ENCODE assay signal across 1 cellular context in the genomic region with DNA sequence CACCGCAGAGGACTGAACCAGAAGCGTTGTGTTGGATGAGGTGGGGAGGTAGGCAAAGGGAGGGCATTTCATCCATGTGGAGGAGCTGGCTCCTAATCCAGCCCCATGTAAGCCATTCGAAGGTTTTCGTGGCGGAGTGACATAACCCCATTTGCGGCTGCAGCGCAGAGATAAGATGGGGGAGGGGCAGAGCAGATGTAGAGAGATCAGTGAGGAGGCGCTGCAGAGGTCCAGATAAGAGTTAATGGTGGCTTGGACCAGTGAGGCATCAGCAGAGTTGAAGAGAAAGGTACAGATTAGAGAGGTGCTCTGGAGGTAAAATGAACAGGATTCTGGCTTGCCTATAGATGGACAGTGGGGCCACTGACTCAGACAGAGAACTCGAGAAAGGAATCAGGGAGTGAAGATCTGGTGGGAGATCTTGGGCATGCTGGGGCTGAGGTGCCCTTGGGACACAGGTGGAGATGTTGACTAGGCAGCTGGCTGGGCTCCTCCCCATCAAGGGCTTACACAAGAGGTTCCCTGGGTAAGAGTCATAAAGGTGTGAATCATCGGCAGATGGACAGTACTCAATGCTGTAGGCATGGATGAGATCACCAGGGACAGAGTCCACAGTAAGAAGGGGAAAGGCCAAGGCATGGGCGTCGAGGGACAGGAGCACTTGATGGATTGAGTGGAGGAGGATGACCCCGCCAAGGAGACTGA.
A peak's percentile ranks its signal among the peaks of the same experiment; 100 is the strongest.
TF ChIP-seq lines count a peak whose summit lies in the region.

No MANE protein-coding gene starts in this region.

TF ChIP-seq in K562, 482 proteins besides CTCF, POLR2A, EP300 and RAD21 (continued from another document and continues in another):
- TF ChIP-seq IRF9 (tag; IDR thresholded peaks at IDR 0.05) = peak; percentile 89
- TF ChIP-seq, protein P1, sequence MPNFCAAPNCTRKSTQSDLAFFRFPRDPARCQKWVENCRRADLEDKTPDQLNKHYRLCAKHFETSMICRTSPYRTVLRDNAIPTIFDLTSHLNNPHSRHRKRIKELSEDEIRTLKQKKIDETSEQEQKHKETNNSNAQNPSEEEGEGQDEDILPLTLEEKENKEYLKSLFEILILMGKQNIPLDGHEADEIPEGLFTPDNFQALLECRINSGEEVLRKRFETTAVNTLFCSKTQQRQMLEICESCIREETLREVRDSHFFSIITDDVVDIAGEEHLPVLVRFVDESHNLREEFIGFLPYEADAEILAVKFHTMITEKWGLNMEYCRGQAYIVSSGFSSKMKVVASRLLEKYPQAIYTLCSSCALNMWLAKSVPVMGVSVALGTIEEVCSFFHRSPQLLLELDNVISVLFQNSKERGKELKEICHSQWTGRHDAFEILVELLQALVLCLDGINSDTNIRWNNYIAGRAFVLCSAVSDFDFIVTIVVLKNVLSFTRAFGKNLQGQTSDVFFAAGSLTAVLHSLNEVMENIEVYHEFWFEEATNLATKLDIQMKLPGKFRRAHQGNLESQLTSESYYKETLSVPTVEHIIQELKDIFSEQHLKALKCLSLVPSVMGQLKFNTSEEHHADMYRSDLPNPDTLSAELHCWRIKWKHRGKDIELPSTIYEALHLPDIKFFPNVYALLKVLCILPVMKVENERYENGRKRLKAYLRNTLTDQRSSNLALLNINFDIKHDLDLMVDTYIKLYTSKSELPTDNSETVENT (CRISPR knock-in tag; IDR thresholded peaks at IDR 0.05) = no peak
- TF ChIP-seq, protein P2, sequence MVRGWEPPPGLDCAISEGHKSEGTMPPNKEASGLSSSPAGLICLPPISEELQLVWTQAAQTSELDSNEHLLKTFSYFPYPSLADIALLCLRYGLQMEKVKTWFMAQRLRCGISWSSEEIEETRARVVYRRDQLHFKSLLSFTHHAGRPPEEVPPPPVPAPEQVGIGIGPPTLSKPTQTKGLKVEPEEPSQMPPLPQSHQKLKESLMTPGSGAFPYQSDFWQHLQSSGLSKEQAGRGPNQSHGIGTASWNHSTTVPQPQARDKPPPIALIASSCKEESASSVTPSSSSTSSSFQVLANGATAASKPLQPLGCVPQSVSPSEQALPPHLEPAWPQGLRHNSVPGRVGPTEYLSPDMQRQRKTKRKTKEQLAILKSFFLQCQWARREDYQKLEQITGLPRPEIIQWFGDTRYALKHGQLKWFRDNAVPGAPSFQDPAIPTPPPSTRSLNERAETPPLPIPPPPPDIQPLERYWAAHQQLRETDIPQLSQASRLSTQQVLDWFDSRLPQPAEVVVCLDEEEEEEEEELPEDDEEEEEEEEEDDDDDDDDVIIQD (CRISPR knock-in tag; IDR thresholded peaks at IDR 0.05) = no peak
- TF ChIP-seq ZNF695 (CRISPR knock-in tag; IDR thresholded peaks at IDR 0.05) = 0 out of 2 replicates have a peak, but pooled peaks have one; percentile 52
- no peak for TF ChIP-seq ZNF398 (CRISPR knock-in tag; IDR thresholded peaks at IDR 0.05)
- no peak for TF ChIP-seq BRD4 (IDR thresholded peaks at IDR 0.05)
- TF ChIP-seq ZNF354B (CRISPR knock-in tag; IDR thresholded peaks at IDR 0.05) = no peak
- TF ChIP-seq NR1H2 (CRISPR knock-in tag; IDR thresholded peaks at IDR 0.05) = peak; percentile 69; the same call in 1 of the 2 replicates
- TF ChIP-seq ZNF347 (CRISPR knock-in tag; IDR thresholded peaks at IDR 0.05; ENCODE audit: low read depth) = no peak
- TF ChIP-seq RUNX1 (IDR thresholded peaks at IDR 0.05; ENCODE audit: low read depth) = peak; percentile 99
- TF ChIP-seq NCOA2 (IDR thresholded peaks at IDR 0.05; ENCODE audit: partially characterized antibody in 2 of 2) = peak in 1 of 2 experiments; percentile 93
- 0 out of 2 replicates have a peak, but pooled peaks have one; percentile 69 for TF ChIP-seq GABPB1 (CRISPR knock-in tag; IDR thresholded peaks at IDR 0.05)
- no peak for TF ChIP-seq ZNF77 (CRISPR knock-in tag; IDR thresholded peaks at IDR 0.05)
- no peak for TF ChIP-seq HSF4 (CRISPR knock-in tag; IDR thresholded peaks at IDR 0.05; ENCODE audit: borderline replicate concordance)
- TF ChIP-seq ZNF586 (CRISPR knock-in tag; conservative IDR thresholded peaks at IDR 0.05) = no peak
- no peak for TF ChIP-seq TAF15 (IDR thresholded peaks at IDR 0.05; ENCODE audit: low read depth, low read length)
- peak; percentile 88 to 95 for TF ChIP-seq MLLT1 (IDR thresholded peaks at IDR 0.05)
- no peak for TF ChIP-seq ATF1 (CRISPR knock-in tag; IDR thresholded peaks at IDR 0.05)
- peak; percentile 92 for TF ChIP-seq ATF1 (tag; IDR thresholded peaks at IDR 0.05)
- TF ChIP-seq LEF1 (IDR thresholded peaks at IDR 0.05) = peak; percentile 100
- TF ChIP-seq TCF7L2 (IDR thresholded peaks at IDR 0.05; ENCODE audit: low read depth, low read length) = no peak
- no peak for TF ChIP-seq ZNF57 (CRISPR knock-in tag; IDR thresholded peaks at IDR 0.05)
- TF ChIP-seq FOSL1 (tag; conservative IDR thresholded peaks at IDR 0.05) = peak; percentile 98
- TF ChIP-seq, protein P3, sequence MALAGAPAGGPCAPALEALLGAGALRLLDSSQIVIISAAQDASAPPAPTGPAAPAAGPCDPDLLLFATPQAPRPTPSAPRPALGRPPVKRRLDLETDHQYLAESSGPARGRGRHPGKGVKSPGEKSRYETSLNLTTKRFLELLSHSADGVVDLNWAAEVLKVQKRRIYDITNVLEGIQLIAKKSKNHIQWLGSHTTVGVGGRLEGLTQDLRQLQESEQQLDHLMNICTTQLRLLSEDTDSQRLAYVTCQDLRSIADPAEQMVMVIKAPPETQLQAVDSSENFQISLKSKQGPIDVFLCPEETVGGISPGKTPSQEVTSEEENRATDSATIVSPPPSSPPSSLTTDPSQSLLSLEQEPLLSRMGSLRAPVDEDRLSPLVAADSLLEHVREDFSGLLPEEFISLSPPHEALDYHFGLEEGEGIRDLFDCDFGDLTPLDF (CRISPR knock-in tag; IDR thresholded peaks at IDR 0.05) = peak; percentile 23; the same call in 1 of the 2 replicates
- TF ChIP-seq STAT5A (IDR thresholded peaks at IDR 0.05; ENCODE audit: borderline replicate concordance, low read length) = peak; percentile 99
- TF ChIP-seq ZKSCAN8 (CRISPR knock-in tag; IDR thresholded peaks at IDR 0.05) = peak; percentile 80; the same call in 1 of the 2 replicates
- TF ChIP-seq ZNF507 (tag; conservative IDR thresholded peaks at IDR 0.05) = no peak
- TF ChIP-seq ZNF146 (CRISPR knock-in tag; IDR thresholded peaks at IDR 0.05; ENCODE audit: unreplicated experiment) = no peak
- peak; percentile 85; the same call in 1 of the 2 replicates for TF ChIP-seq ZNF444 (CRISPR knock-in tag; IDR thresholded peaks at IDR 0.05)
- no peak for TF ChIP-seq ZBTB43 (CRISPR knock-in tag; IDR thresholded peaks at IDR 0.05)
- peak; percentile 94 for TF ChIP-seq MAZ (CRISPR knock-in tag; conservative IDR thresholded peaks at IDR 0.05 in 1 of 2, IDR thresholded peaks at IDR 0.05 in 1 of 2)
- peak in 1 of 2 experiments; percentile 97; a peak in 2 of 4 replicates for TF ChIP-seq NONO (IDR thresholded peaks at IDR 0.05; ENCODE audit: low read depth in 2 of 2, low read length in 1 of 2)
- peak; percentile 99 for TF ChIP-seq CC2D1A (IDR thresholded peaks at IDR 0.05)
- TF ChIP-seq RBM17 (IDR thresholded peaks at IDR 0.05; ENCODE audit: borderline replicate concordance, low read depth, low read length) = no peak
- no peak for TF ChIP-seq ZNF408 (CRISPR knock-in tag; IDR thresholded peaks at IDR 0.05; ENCODE audit: low read depth)
- no peak for TF ChIP-seq ZBTB12 (CRISPR knock-in tag; IDR thresholded peaks at IDR 0.05)
- no peak for TF ChIP-seq RHOXF2B (CRISPR knock-in tag; conservative IDR thresholded peaks at IDR 0.05)
- TF ChIP-seq FIP1L1 (IDR thresholded peaks at IDR 0.05; ENCODE audit: low read depth, low read length, poor library complexity, severe bottlenecking) = no peak
- peak; percentile 91 for TF ChIP-seq ZBTB2 (IDR thresholded peaks at IDR 0.05)
- TF ChIP-seq E2F4 (CRISPR knock-in tag; IDR thresholded peaks at IDR 0.05; ENCODE audit: low read depth) = no peak
- peak; percentile 57; the same call in 1 of the 2 replicates for TF ChIP-seq MIER1 (IDR thresholded peaks at IDR 0.05; ENCODE audit: low read depth)
- peak; percentile 99 for TF ChIP-seq SMAD4 (CRISPR knock-in tag; conservative IDR thresholded peaks at IDR 0.05)
